ENCODE assay signal across 9 cellular contexts in genomic region chr16:88938933-88939813, GRCh38. TPM values are rescaled to one million over a fixed set of nuclear protein-coding genes. Genes with fewer than 3 reads are reported as not detected.
A peak's percentile ranks its signal among the peaks of the same experiment; 100 is the strongest.
DNase-seq lines count a peak whose midpoint lies in the region; ATAC-seq and TF ChIP-seq lines count a peak whose summit lies in the region.
"Had no signal": no experiment of that assay in that cellular context is flagged by ENCODE, and none has a peak within 500 bp of the region (broad histone marks: within the 10 kb centered on the region; RNA-seq: fewer than 3 reads in every experiment).

No MANE protein-coding gene starts in this region.

- H3K4me1 ChIP-seq in muscle layer of duodenum (ENCODE audit: control insufficient read depth in 1 of 2, insufficient read depth in 2 of 2, low read length in 2 of 2) (peaks cover 6 to 47% of the 10 kb centered on the region in 2 donors), PC-3 (ENCODE audit: insufficient read depth, low read length) (no peaks in the 10 kb centered on the region)

- H3K27me3 Mint-ChIP-seq in brain (no peaks in the 10 kb centered on the region), type B pancreatic cell (peaks cover 24% of the 10 kb centered on the region)

- H3K4me2 ChIP-seq in PC-3 (ENCODE audit: low read length) = no peak overlapping the region

- intact Hi-C loops in PC-3 (cut with micrococcal nuclease) = no loop called here

- no peak overlapping the region for H3K9ac ChIP-seq in PC-3 (ENCODE audit: low read length)

- H3K4me3 Mint-ChIP-seq in brain = peak overlapping the region; percentile 74 to 80 (median 78)
- H3K4me3 Mint-ChIP-seq in type B pancreatic cell = peak overlapping the region; percentile 40

- POLR2A ChIA-PET in PC-3 (lab: Charles Lee; ENCODE audit: unreplicated experiment) = no interaction called here

- H3K9me3 Mint-ChIP-seq in brain (no peaks in the 10 kb centered on the region), type B pancreatic cell (no peaks in the 10 kb centered on the region)

- no peak overlapping the region for H2AFZ ChIP-seq in PC-3 (ENCODE audit: low read length)

- H3K27me3 ChIP-seq in muscle layer of duodenum (ENCODE audit: low read depth, low read length) (no peaks in the 10 kb centered on the region), PC-3 (ENCODE audit: low read length) (peaks cover 25% of the 10 kb centered on the region)

- TF ChIP-seq CTCF in brain (conservative IDR thresholded peaks at IDR 0.05) (no peak), type B pancreatic cell (conservative IDR thresholded peaks at IDR 0.05) (no peak), PC-3 (conservative IDR thresholded peaks at IDR 0.05; ENCODE audit: low read depth, low read length) (no peak)

- H3K4me1 Mint-ChIP-seq in brain (peaks cover 28% of the 10 kb centered on the region), type B pancreatic cell (ENCODE audit: unreplicated experiment) (peaks cover 5% of the 10 kb centered on the region)

- H3K27ac Mint-ChIP-seq in brain (peak overlapping the region; percentile 37 to 92 (median 64)), type B pancreatic cell (no peak overlapping the region)

- H3K79me2 ChIP-seq in PC-3 (ENCODE audit: low read length) = no peaks in the 10 kb centered on the region

- no peaks in the 10 kb centered on the region for H4K20me1 ChIP-seq in PC-3 (ENCODE audit: low read length)

- CTCF ChIA-PET in PC-3 (lab: Charles Lee) = no interaction called here

- H3K27ac ChIP-seq in muscle layer of duodenum (ENCODE audit: low read length) = no peak overlapping the region
- H3K27ac ChIP-seq in PC-3 (ENCODE audit: low read length) = no peak overlapping the region
- H3K27ac ChIP-seq: 22Rv1 had no signal

- DNase-seq in NCI-H2171 treated with DMSO at 0.1 percent for 48 hours (lab: John Stamatoyannopoulos, UW) = peak; percentile 38
- no peak for DNase-seq in NCI-H2171 (lab: John Stamatoyannopoulos, UW)
- no peak for DNase-seq in type B pancreatic cell (ENCODE audit: extremely low spot score, unreplicated experiment)
- no peak for DNase-seq in PC-3
- DNase-seq in RKO (ENCODE audit: low spot score) = no peak
- DNase-seq in NOMO-1 treated with DMSO at 0.1 percent for 48 hours (lab: John Stamatoyannopoulos, UW; ENCODE audit: unreplicated experiment) = no peak

- H3K36me3 ChIP-seq in muscle layer of duodenum (ENCODE audit: control insufficient read depth in 1 of 2, insufficient read depth in 2 of 2, low read length in 2 of 2) (no peaks in the 10 kb centered on the region), PC-3 (ENCODE audit: low read depth, low read length) (no peaks in the 10 kb centered on the region)

- no peaks in the 10 kb centered on the region for H3F3A ChIP-seq in PC-3 (ENCODE audit: low read length, unreplicated experiment)

- no peaks in the 10 kb centered on the region for H3K36me3 Mint-ChIP-seq in brain
- H3K36me3 Mint-ChIP-seq in type B pancreatic cell = no peaks in the 10 kb centered on the region

- no peak for ATAC-seq in PC-3

- H3K9me3 ChIP-seq in muscle layer of duodenum (ENCODE audit: control insufficient read depth in 1 of 2, low read length in 2 of 2) (no peaks in the 10 kb centered on the region), PC-3 (ENCODE audit: low read length) (no peaks in the 10 kb centered on the region)

- BruUV-seq in PC-3 (replicated peaks; lab: Mats Ljungman, UMichigan) = no TSS peak

- H3K9me2 ChIP-seq in PC-3 (replicated peaks; ENCODE audit: low read length) = no peaks in the 10 kb centered on the region

- peak overlapping the region; percentile 30 to 68 for H3K4me3 ChIP-seq in muscle layer of duodenum (ENCODE audit: low read depth in 1 of 2, low read length in 2 of 2)
- no peak overlapping the region for H3K4me3 ChIP-seq in PC-3 (ENCODE audit: low read length)

RNA-seq across cellular contexts. Expression of gene CBFA2T3, which starts 37.8 kb away (rescaled TPM):
- 17.6 TPM for polyA plus RNA-seq in brain (ENCODE audit: insufficient read depth, low read depth, low replicate concordance)
- 8.9 and 9.4 TPM in 2 replicates for total RNA-seq in type B pancreatic cell (ENCODE audit: low replicate concordance)
- not detected in 2 replicates for total RNA-seq in PC-3 (2014; rRNA removed)
